In genomic region chr1:16420719-16421118, GRCh38 we compare ENCODE assay signal across 9 cellular contexts. TPM values are rescaled to one million over a fixed set of nuclear protein-coding genes. Genes with fewer than 3 reads are reported as not detected.
DNase-seq lines count a peak whose midpoint lies in the region; ATAC-seq and TF ChIP-seq lines count a peak whose summit lies in the region.
"Had no signal": no experiment of that assay in that cellular context is flagged by ENCODE, and none has a peak within 500 bp of the region (broad histone marks: within the 10 kb centered on the region; RNA-seq: fewer than 3 reads in every experiment).

No MANE protein-coding gene starts in this region.

- no TSS peak for BruUV-seq in PC-3 (replicated peaks; lab: Mats Ljungman, UMichigan)

- intact Hi-C loops in tibial artery (cut with DNase I; ENCODE audit: low total_unique reads) (no loop called here), PC-3 (cut with micrococcal nuclease) (no loop called here)

- no peaks in the 10 kb centered on the region for H3K36me3 Mint-ChIP-seq in activated naive CD4-positive, alpha-beta T cell treated with anti-CD3 and anti-CD28 coated beads, Interleukin-2, amount 50 U/mL, for 24 hours

- no peak overlapping the region for H2BK12ac ChIP-seq in mesenchymal stem cell (ENCODE audit: low read length in 2 of 2)

- H4K91ac ChIP-seq in mesenchymal stem cell (ENCODE audit: low read length) = no peak overlapping the region

- no peak overlapping the region for H2AFZ ChIP-seq in PC-3 (ENCODE audit: low read length)
- no peak overlapping the region for H2AFZ ChIP-seq in mesenchymal stem cell (ENCODE audit: low read depth, low read length)

- H3K4me1 Mint-ChIP-seq in activated naive CD4-positive, alpha-beta T cell treated with anti-CD3 and anti-CD28 coated beads, Interleukin-2, amount 50 U/mL, for 24 hours = peaks cover 33% of the 10 kb centered on the region

- H3K23ac ChIP-seq in mesenchymal stem cell (ENCODE audit: low read length in 2 of 2) = no peak overlapping the region

- no peak overlapping the region for H2BK5ac ChIP-seq in mesenchymal stem cell (ENCODE audit: low read depth, low read length, poor library complexity, severe bottlenecking)

- H3K4me1 ChIP-seq in tibial artery = no peaks in the 10 kb centered on the region
- H3K4me1 ChIP-seq in PC-3 (ENCODE audit: insufficient read depth, low read length) = no peaks in the 10 kb centered on the region
- peaks cover 4% of the 10 kb centered on the region for H3K4me1 ChIP-seq in mesenchymal stem cell (ENCODE audit: control insufficient read depth, insufficient read depth, low read depth, low read length)

- H3K9me3 ChIP-seq in tibial artery (no peaks in the 10 kb centered on the region), PC-3 (ENCODE audit: low read length) (no peaks in the 10 kb centered on the region), mesenchymal stem cell (ENCODE audit: control insufficient read depth, low read length) (no peaks in the 10 kb centered on the region)

- peak; percentile 92 for ATAC-seq in GM21423 (IDR thresholded peaks at IDR 0.05; ENCODE audit: unreplicated experiment)
- ATAC-seq in PC-3 = no peak
- ATAC-seq: Panc1 had no signal

- no peak overlapping the region for H3K18ac ChIP-seq in mesenchymal stem cell (ENCODE audit: low read depth in 1 of 2, low read length in 2 of 2)

- H3K79me1 ChIP-seq in mesenchymal stem cell (replicated peaks; ENCODE audit: low read length, poor library complexity, severe bottlenecking) = no peaks in the 10 kb centered on the region

- TF ChIP-seq CTCF in NB4 (IDR thresholded peaks at IDR 0.05; ENCODE audit: low read depth, low read length) (no peak), tibial artery (IDR thresholded peaks at IDR 0.05) (no peak), PC-3 (conservative IDR thresholded peaks at IDR 0.05; ENCODE audit: low read depth, low read length) (no peak)

- H4K8ac ChIP-seq in mesenchymal stem cell (ENCODE audit: low read length) = no peak overlapping the region

- H2AK5ac ChIP-seq in mesenchymal stem cell (ENCODE audit: low read length, severe bottlenecking) = no peak overlapping the region

- no peak overlapping the region for H3K14ac ChIP-seq in mesenchymal stem cell (ENCODE audit: low read length in 2 of 2)

- H4K20me1 ChIP-seq in PC-3 (ENCODE audit: low read length) = no peaks in the 10 kb centered on the region

- H3K27me3 ChIP-seq in tibial artery (peaks cover 0 to 7% of the 10 kb centered on the region in 2 donors), PC-3 (ENCODE audit: low read length) (no peaks in the 10 kb centered on the region), mesenchymal stem cell (ENCODE audit: control insufficient read depth in 1 of 2, insufficient read depth in 1 of 2, low read length in 2 of 2) (peaks cover 15 to 34% of the 10 kb centered on the region in 2 experiments)

- POLR2A ChIA-PET in PC-3 (lab: Charles Lee; ENCODE audit: unreplicated experiment) = no interaction called here

- DNase-seq in NB4 (ENCODE audit: low read depth) (peak; percentile 26), tibial artery (no peak), PC-3 (no peak), mesenchymal stem cell (no peak), SHP77 treated with DMSO at 0.1 percent for 48 hours (lab: John Stamatoyannopoulos, UW) (no peak)
- peak; percentile 11 for DNase-seq in stimulated activated CD8-positive, alpha-beta memory T cell treated with anti-CD3 and anti-CD28 coated beads, Interleukin-15, amount 100 ng/mL, for 24 hours (ENCODE audit: low read depth)

- H3K4me2 ChIP-seq in PC-3 (ENCODE audit: low read length) (no peak overlapping the region), mesenchymal stem cell (ENCODE audit: low read length, poor library complexity, severe bottlenecking) (no peak overlapping the region)

- H3K9ac ChIP-seq in PC-3 (ENCODE audit: low read length) = no peak overlapping the region
- H3K9ac ChIP-seq in mesenchymal stem cell (ENCODE audit: low read length) = no peak overlapping the region

- H3K4me3 Mint-ChIP-seq in activated naive CD4-positive, alpha-beta T cell treated with anti-CD3 and anti-CD28 coated beads, Interleukin-2, amount 50 U/mL, for 24 hours = peak overlapping the region; percentile 56

- H2BK15ac ChIP-seq in mesenchymal stem cell (ENCODE audit: low read depth, poor library complexity, severe bottlenecking) = no peak overlapping the region

- H3K4ac ChIP-seq in mesenchymal stem cell (ENCODE audit: low read depth in 1 of 2, low read length in 2 of 2) = no peak overlapping the region

- H2BK120ac ChIP-seq in mesenchymal stem cell (ENCODE audit: low read depth, low read length) = no peak overlapping the region

- no peaks in the 10 kb centered on the region for H3K9me2 ChIP-seq in PC-3 (replicated peaks; ENCODE audit: low read length)

- H3K4me3 ChIP-seq in NB4 (ENCODE audit: low read depth, low read length) (no peak overlapping the region), tibial artery (no peak overlapping the region), PC-3 (ENCODE audit: low read length) (no peak overlapping the region), mesenchymal stem cell (ENCODE audit: insufficient read depth in 1 of 2, low read depth in 1 of 2, low read length in 2 of 2) (no peak overlapping the region)

- H3K36me3 ChIP-seq in tibial artery = no peaks in the 10 kb centered on the region
- H3K36me3 ChIP-seq in PC-3 (ENCODE audit: low read depth, low read length) = no peaks in the 10 kb centered on the region
- no peaks in the 10 kb centered on the region for H3K36me3 ChIP-seq in mesenchymal stem cell (ENCODE audit: control insufficient read depth in 1 of 2, insufficient read depth in 2 of 2, low read depth in 1 of 2, low read length in 2 of 2)

- H3K9me3 Mint-ChIP-seq in activated naive CD4-positive, alpha-beta T cell treated with anti-CD3 and anti-CD28 coated beads, Interleukin-2, amount 50 U/mL, for 24 hours = no peaks in the 10 kb centered on the region

- no peaks in the 10 kb centered on the region for H3F3A ChIP-seq in PC-3 (ENCODE audit: low read length, unreplicated experiment)

- H3K27me3 Mint-ChIP-seq in activated naive CD4-positive, alpha-beta T cell treated with anti-CD3 and anti-CD28 coated beads, Interleukin-2, amount 50 U/mL, for 24 hours = no peaks in the 10 kb centered on the region

- WGBS in mesenchymal stem cell = 94% methylated on average over 4 of the region's 4 CpGs

- no peaks in the 10 kb centered on the region for H3K79me2 ChIP-seq in PC-3 (ENCODE audit: low read length)

- no peak for TF ChIP-seq POLR2A in NB4 (IDR thresholded peaks at IDR 0.05; ENCODE audit: extremely low read depth, insufficient read length)

- no peak overlapping the region for H3K27ac ChIP-seq in tibial artery
- no peak overlapping the region for H3K27ac ChIP-seq in PC-3 (ENCODE audit: low read length)
- H3K27ac ChIP-seq in mesenchymal stem cell (ENCODE audit: low read length, poor library complexity, severe bottlenecking) = no peak overlapping the region

- CTCF ChIA-PET in PC-3 (lab: Charles Lee) = no interaction called here

- H3K27ac Mint-ChIP-seq in activated naive CD4-positive, alpha-beta T cell treated with anti-CD3 and anti-CD28 coated beads, Interleukin-2, amount 50 U/mL, for 24 hours = peak overlapping the region; percentile 36

RNA-seq across cellular contexts. Expression of gene SPATA21, which starts 16.5 kb away (rescaled TPM):
- total RNA-seq in PC-3 (2014; rRNA removed) = not detected in 2 replicates
- not detected for polyA plus RNA-seq in mesenchymal stem cell (2013, experiment 1 of 2)
- polyA plus RNA-seq in mesenchymal stem cell (2013, experiment 2 of 2) = 0.05 TPM

RNA-seq across cellular contexts. Expression of gene NECAP2, which starts 19.8 kb away (rescaled TPM):
- total RNA-seq in PC-3 (2014; rRNA removed) = 65.0 and 70.0 TPM in 2 replicates
- polyA plus RNA-seq in mesenchymal stem cell (2013, experiment 1 of 2) = 79.7 TPM
- 80.3 TPM for polyA plus RNA-seq in mesenchymal stem cell (2013, experiment 2 of 2)

RNA-seq across cellular contexts. Expression of gene SZRD1, which starts 53.7 kb away (rescaled TPM):
- 119 and 136 TPM in 2 replicates for total RNA-seq in PC-3 (2014; rRNA removed)
- polyA plus RNA-seq in mesenchymal stem cell (2013, experiment 1 of 2) = 134 TPM
- 134 TPM for polyA plus RNA-seq in mesenchymal stem cell (2013, experiment 2 of 2)

Comparison
In these comparisons a context has a peak if more than half of its experiments do, and no peak if none do; other contexts are left out.
1. DNase-seq: peak in NB4 (single experiment) and stimulated activated CD8-positive, alpha-beta memory T cell treated with anti-CD3 and anti-CD28 coated beads, Interleukin-15, amount 100 ng/mL, for 24 hours (single experiment); none in tibial artery (0 of 2), PC-3 (single experiment), mesenchymal stem cell (single experiment) and SHP77 treated with DMSO at 0.1 percent for 48 hours (single experiment).